Comparison of ENCODE assay signal across 9 cellular contexts in the genomic region with DNA sequence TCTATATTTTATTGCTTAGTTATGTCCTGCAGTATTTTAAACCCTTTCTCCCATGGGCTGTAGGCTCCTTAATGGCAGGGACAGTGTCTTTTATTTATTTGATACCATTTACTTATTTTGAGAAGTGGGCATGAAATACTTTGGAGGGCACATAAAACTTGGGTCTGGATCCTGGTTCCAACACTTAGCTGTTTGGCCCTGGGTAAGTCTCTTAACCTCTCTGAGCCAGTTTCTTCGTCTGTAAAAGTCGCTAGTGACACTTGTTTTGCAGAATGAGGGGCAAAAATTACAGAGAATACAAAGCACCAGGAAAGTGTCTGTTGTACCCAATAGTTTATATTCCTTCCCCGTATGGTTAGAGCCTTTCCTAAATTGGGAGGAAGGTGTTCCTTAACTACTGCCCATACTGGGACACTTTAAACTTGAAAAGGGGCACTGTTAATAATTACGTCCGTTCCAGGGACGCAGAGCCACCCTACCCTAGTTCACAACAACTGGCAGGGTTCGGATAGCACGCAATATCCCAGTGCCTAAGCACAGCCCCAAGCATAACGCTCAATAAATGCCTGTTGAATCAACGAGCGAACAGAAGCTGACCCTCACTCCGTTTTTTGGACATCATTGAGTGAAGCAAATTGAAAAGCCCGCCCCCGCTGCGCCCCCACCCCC. TPM values are rescaled to one million over a fixed set of nuclear protein-coding genes. Genes with fewer than 3 reads are reported as not detected.
DNase-seq lines count a peak whose midpoint lies in the region; TF ChIP-seq lines count a peak whose summit lies in the region.
"Had no signal": no experiment of that assay in that cellular context is flagged by ENCODE, and none has a peak within 500 bp of the region (broad histone marks: within the 10 kb centered on the region; RNA-seq: fewer than 3 reads in every experiment).

No MANE protein-coding gene starts in this region.

- H3K27ac Mint-ChIP-seq in T-helper 2 cell treated with Interferon-gamma antibody and Interleukin-4, amounts not matched to agents 5 μg/mL and 100 μg/mL, for 36 hours: peak overlapping the region; percentile 99
- H3K27ac Mint-ChIP-seq in activated T-helper 2 cell treated with anti-CD3 and anti-CD28 coated beads, Interferon-gamma antibody, Interleukin-2, Interleukin-4, amounts not matched to agents 10 μg/mL and 5 μg/mL and 100 μg/mL, durations not matched to agents 14 hours and 24 hours and 36 hours: peak overlapping the region; percentile 86

- peak overlapping the region; percentile 89 for H3K4me3 Mint-ChIP-seq in T-helper 2 cell treated with Interferon-gamma antibody and Interleukin-4, amounts not matched to agents 5 μg/mL and 100 μg/mL, for 36 hours
- peak overlapping the region; percentile 82 for H3K4me3 Mint-ChIP-seq in activated T-helper 2 cell treated with anti-CD3 and anti-CD28 coated beads, Interferon-gamma antibody, Interleukin-2, Interleukin-4, amounts not matched to agents 10 μg/mL and 5 μg/mL and 100 μg/mL, durations not matched to agents 14 hours and 24 hours and 36 hours (ENCODE audit: low read depth)

- no peak for DNase-seq in T-helper 2 cell treated with Interferon-gamma antibody and Interleukin-4, amounts not matched to agents 5 μg/mL and 100 μg/mL, for 36 hours (ENCODE audit: low spot score)
- DNase-seq in T-helper 2 cell (no peak), kidney epithelial cell (ENCODE audit: low read depth) (no peak), superior temporal gyrus (ENCODE audit: extremely low spot score) (peak; percentile 72), activated gamma-delta T cell (lab: John Stamatoyannopoulos, UW) (no peak), SW480 (ENCODE audit: low spot score) (no peak), NOMO-1 treated with dmso at 0.1 percent for 144 hours (lab: John Stamatoyannopoulos, UW; ENCODE audit: unreplicated experiment) (no peak)
- DNase-seq in activated T-helper 2 cell treated with anti-CD3 and anti-CD28 coated beads, Interferon-gamma antibody, Interleukin-2, Interleukin-4, amounts not matched to agents 10 μg/mL and 5 μg/mL and 100 μg/mL, durations not matched to agents 14 hours and 24 hours and 36 hours (ENCODE audit: low spot score): no peak

- H3K27me3 ChIP-seq in kidney epithelial cell (ENCODE audit: control insufficient read depth, insufficient read depth, low read length): no peaks in the 10 kb centered on the region

- H3K4me3 ChIP-seq in kidney epithelial cell (ENCODE audit: low read depth, low read length): peak overlapping the region; percentile 17

- H3K27me3 Mint-ChIP-seq in T-helper 2 cell treated with Interferon-gamma antibody and Interleukin-4, amounts not matched to agents 5 μg/mL and 100 μg/mL, for 36 hours (ENCODE audit: low read depth): no peaks in the 10 kb centered on the region
- no peaks in the 10 kb centered on the region for H3K27me3 Mint-ChIP-seq in activated T-helper 2 cell treated with anti-CD3 and anti-CD28 coated beads, Interferon-gamma antibody, Interleukin-2, Interleukin-4, amounts not matched to agents 10 μg/mL and 5 μg/mL and 100 μg/mL, durations not matched to agents 14 hours and 24 hours and 36 hours (ENCODE audit: low read depth)

- no peaks in the 10 kb centered on the region for H3K9me3 Mint-ChIP-seq in T-helper 2 cell treated with Interferon-gamma antibody and Interleukin-4, amounts not matched to agents 5 μg/mL and 100 μg/mL, for 36 hours
- H3K9me3 Mint-ChIP-seq in activated T-helper 2 cell treated with anti-CD3 and anti-CD28 coated beads, Interferon-gamma antibody, Interleukin-2, Interleukin-4, amounts not matched to agents 10 μg/mL and 5 μg/mL and 100 μg/mL, durations not matched to agents 14 hours and 24 hours and 36 hours: no peaks in the 10 kb centered on the region

- H3K36me3 Mint-ChIP-seq in T-helper 2 cell treated with Interferon-gamma antibody and Interleukin-4, amounts not matched to agents 5 μg/mL and 100 μg/mL, for 36 hours (ENCODE audit: low read depth): no peaks in the 10 kb centered on the region
- no peaks in the 10 kb centered on the region for H3K36me3 Mint-ChIP-seq in activated T-helper 2 cell treated with anti-CD3 and anti-CD28 coated beads, Interferon-gamma antibody, Interleukin-2, Interleukin-4, amounts not matched to agents 10 μg/mL and 5 μg/mL and 100 μg/mL, durations not matched to agents 14 hours and 24 hours and 36 hours (ENCODE audit: low read depth)

- H3K4me1 Mint-ChIP-seq in T-helper 2 cell treated with Interferon-gamma antibody and Interleukin-4, amounts not matched to agents 5 μg/mL and 100 μg/mL, for 36 hours (ENCODE audit: low read depth): peaks cover 62% of the 10 kb centered on the region
- H3K4me1 Mint-ChIP-seq in activated T-helper 2 cell treated with anti-CD3 and anti-CD28 coated beads, Interferon-gamma antibody, Interleukin-2, Interleukin-4, amounts not matched to agents 10 μg/mL and 5 μg/mL and 100 μg/mL, durations not matched to agents 14 hours and 24 hours and 36 hours (ENCODE audit: low read depth): peaks cover 62% of the 10 kb centered on the region

- intact Hi-C loops in activated T-helper 2 cell treated with anti-CD3 and anti-CD28 coated beads, Interferon-gamma antibody, Interleukin-2, Interleukin-4, amounts not matched to agents 10 μg/mL and 5 μg/mL and 100 μg/mL, durations not matched to agents 14 hours and 24 hours and 36 hours (cut with micrococcal nuclease): loop anchor here (5.0 kb wide), 1 partner anchor 429 kb away; no protein-coding TSS in a partner anchor

- TF ChIP-seq CTCF in kidney epithelial cell (IDR thresholded peaks at IDR 0.05; ENCODE audit: insufficient read depth, low read length, poor library complexity, severe bottlenecking): no peak

- no peaks in the 10 kb centered on the region for H3K36me3 ChIP-seq in kidney epithelial cell (ENCODE audit: control insufficient read depth, insufficient read depth, low read length)

RNA-seq across cellular contexts. Expression of a gene that starts 6.0 kb away (rescaled TPM):
- total RNA-seq in activated T-helper 2 cell treated with anti-CD3 and anti-CD28 coated beads, Interferon-gamma antibody, Interleukin-2, Interleukin-4, amounts not matched to agents 10 μg/mL and 5 μg/mL and 100 μg/mL, durations not matched to agents 14 hours and 24 hours and 36 hours: 0.89 and 0.97 TPM in 2 replicates
- total RNA-seq in kidney epithelial cell: 0.29 TPM in 1 of 2 replicates, not detected in the other

RNA-seq across cellular contexts. Expression of a gene that starts 42.2 kb away (rescaled TPM):
- 88.1 and 90.9 TPM in 2 replicates for total RNA-seq in activated T-helper 2 cell treated with anti-CD3 and anti-CD28 coated beads, Interferon-gamma antibody, Interleukin-2, Interleukin-4, amounts not matched to agents 10 μg/mL and 5 μg/mL and 100 μg/mL, durations not matched to agents 14 hours and 24 hours and 36 hours
- total RNA-seq in kidney epithelial cell: 9.7 and 10.4 TPM in 2 replicates

RNA-seq across cellular contexts. Expression of a gene that starts 45.5 kb away (rescaled TPM):
- total RNA-seq in activated T-helper 2 cell treated with anti-CD3 and anti-CD28 coated beads, Interferon-gamma antibody, Interleukin-2, Interleukin-4, amounts not matched to agents 10 μg/mL and 5 μg/mL and 100 μg/mL, durations not matched to agents 14 hours and 24 hours and 36 hours: not detected in 2 replicates
- total RNA-seq in kidney epithelial cell: not detected in 2 replicates
- total RNA-seq: dermis microvascular lymphatic vessel endothelial cell had no signal

RNA-seq across cellular contexts. Expression of a gene that starts 49.9 kb away (rescaled TPM):
- total RNA-seq in activated T-helper 2 cell treated with anti-CD3 and anti-CD28 coated beads, Interferon-gamma antibody, Interleukin-2, Interleukin-4, amounts not matched to agents 10 μg/mL and 5 μg/mL and 100 μg/mL, durations not matched to agents 14 hours and 24 hours and 36 hours: not detected in 2 replicates
- not detected in 2 replicates for total RNA-seq in kidney epithelial cell
- total RNA-seq: dermis microvascular lymphatic vessel endothelial cell had no signal
